In the genomic region with DNA sequence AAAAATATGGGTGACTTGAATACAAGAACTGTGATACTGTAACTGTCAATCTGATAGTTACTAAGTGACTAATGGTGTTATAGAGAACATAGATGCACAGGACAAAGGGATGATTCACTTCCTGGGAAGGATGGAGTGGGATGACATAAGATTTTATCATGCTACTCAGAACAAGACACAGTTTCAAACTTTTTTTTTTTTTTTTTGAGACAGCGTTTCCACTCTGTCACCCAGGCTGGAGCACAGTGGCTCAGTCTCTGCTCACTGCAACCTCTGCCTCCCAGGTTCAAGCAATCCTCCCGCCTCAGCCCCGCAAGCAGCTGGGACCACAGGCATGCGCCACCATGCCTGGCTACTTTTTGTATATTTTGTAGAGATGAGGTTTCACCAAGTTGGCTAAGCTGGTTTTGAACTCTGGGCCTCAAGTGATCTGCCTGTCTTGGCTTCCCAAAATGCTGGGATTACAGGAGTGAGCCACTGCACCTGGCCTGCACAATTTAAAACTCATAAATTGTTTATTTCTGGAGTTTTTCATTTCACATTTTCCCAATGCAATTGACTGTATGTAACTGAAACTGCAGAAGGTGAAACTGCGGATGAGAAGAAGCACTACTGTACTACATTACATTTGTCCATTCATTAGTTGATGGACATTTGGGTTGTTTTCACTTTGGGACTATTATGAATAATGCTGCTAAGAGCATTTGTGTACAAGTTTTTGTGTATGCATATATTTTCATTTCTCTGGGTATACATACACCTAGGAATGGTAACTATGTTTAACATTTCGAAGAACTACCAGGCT, we compare ENCODE assay signal across 9 cellular contexts. TPM values are rescaled to one million over a fixed set of nuclear protein-coding genes. Genes with fewer than 3 reads are reported as not detected.
DNase-seq lines count a peak whose midpoint lies in the region; ATAC-seq and TF ChIP-seq lines count a peak whose summit lies in the region.
"Had no signal": no experiment of that assay in that cellular context is flagged by ENCODE, and none has a peak within 500 bp of the region (broad histone marks: within the 10 kb centered on the region; RNA-seq: fewer than 3 reads in every experiment).

No MANE protein-coding gene starts in this region.

- DNase-seq in NK-92 treated with Interleukin-12 subunit alpha and Interleukin-12 subunit beta, amount 100 ng/mL, for 24 hours (lab: John Stamatoyannopoulos, UW): peak; percentile 11
- DNase-seq in NK-92 (lab: John Stamatoyannopoulos, UW; ENCODE audit: unreplicated experiment): no peak
- DNase-seq in activated CD4-positive, alpha-beta T cell treated with anti-CD3 and anti-CD28 coated beads, Interleukin-2, amount 50 U/mL, for 4 hours: peak; percentile 30 to 41
- DNase-seq in fibroblast of the conjunctiva (ENCODE audit: low read depth): peak; percentile 60
- DNase-seq in stimulated activated CD8-positive, alpha-beta memory T cell treated with anti-CD3 and anti-CD28 coated beads, Interleukin-7, amount 100 ng/mL, for 48 hours (ENCODE audit: extremely low read depth in 1 of 2, low read depth in 1 of 2): peak; percentile 21 to 57
- DNase-seq in hypothalamus (lab: John Stamatoyannopoulos, UW): no peak
- no peak for DNase-seq in CD8-positive, alpha-beta T cell

- H3K27me3 Mint-ChIP-seq in CD8-positive, alpha-beta T cell (ENCODE audit: low read depth): no peaks in the 10 kb centered on the region

- H3K27me3 ChIP-seq in CD8-positive, alpha-beta T cell (ENCODE audit: insufficient read depth, low read length): no peaks in the 10 kb centered on the region

- peaks cover 2% of the 10 kb centered on the region for H3K9me3 Mint-ChIP-seq in CD8-positive, alpha-beta T cell

- H3K27ac Mint-ChIP-seq in CD8-positive, alpha-beta T cell: no peak overlapping the region

- H3K9me3 ChIP-seq in CD8-positive, alpha-beta T cell (ENCODE audit: low read length): no peaks in the 10 kb centered on the region

- H3K36me3 ChIP-seq in CD8-positive, alpha-beta T cell (ENCODE audit: insufficient read depth, low read length): no peaks in the 10 kb centered on the region

- intact Hi-C loops in CD8-positive, alpha-beta T cell (cut with DNase I, micrococcal nuclease): no loop called here

- no peak overlapping the region for H3K4me3 ChIP-seq in CD8-positive, alpha-beta T cell (ENCODE audit: low read depth, low read length)

- H3K4me3 Mint-ChIP-seq in CD8-positive, alpha-beta T cell: no peak overlapping the region

- peaks cover 29% of the 10 kb centered on the region for H3K4me1 Mint-ChIP-seq in CD8-positive, alpha-beta T cell (ENCODE audit: low read depth)

- no peaks in the 10 kb centered on the region for H3K4me1 ChIP-seq in CD8-positive, alpha-beta T cell (ENCODE audit: insufficient read depth, low read length)

- no peak for TF ChIP-seq CTCF in CD8-positive, alpha-beta T cell (IDR thresholded peaks at IDR 0.05)

- H3K36me3 Mint-ChIP-seq in CD8-positive, alpha-beta T cell: no peaks in the 10 kb centered on the region

- ATAC-seq in GM18498 (IDR thresholded peaks at IDR 0.05; ENCODE audit: unreplicated experiment): no peak
- no peak for ATAC-seq in CD8-positive, alpha-beta T cell

- H3K27ac ChIP-seq in CD8-positive, alpha-beta T cell (ENCODE audit: low read depth, low read length): no peak overlapping the region

- CTCF ChIA-PET in CD8-positive, alpha-beta T cell (lab: Charles Lee): interaction anchor here (0.9 kb wide), 1 partner anchor 22 kb away, joined by 3 read pairs; no protein-coding TSS in a partner anchor

- POLR2A ChIA-PET in CD8-positive, alpha-beta T cell (lab: Charles Lee): no interaction called here

RNA-seq across cellular contexts. Expression of gene ADIPOQ, which starts 40.6 kb away (rescaled TPM):
- total RNA-seq in CD8-positive, alpha-beta T cell: not detected
- total RNA-seq: liver had no signal

RNA-seq across cellular contexts. Expression of gene ST6GAL1, which starts 47.2 kb away (rescaled TPM):
- total RNA-seq in CD8-positive, alpha-beta T cell: 10 to 100 TPM; 23.1 to 28.5 TPM

Comparison
In these comparisons a context has a peak if more than half of its experiments do, and no peak if none do; other contexts are left out.
1. DNase-seq: peak in NK-92 treated with Interleukin-12 subunit alpha and Interleukin-12 subunit beta, amount 100 ng/mL, for 24 hours (single experiment), activated CD4-positive, alpha-beta T cell treated with anti-CD3 and anti-CD28 coated beads, Interleukin-2, amount 50 U/mL, for 4 hours (2 of 2), fibroblast of the conjunctiva (single experiment) and stimulated activated CD8-positive, alpha-beta memory T cell treated with anti-CD3 and anti-CD28 coated beads, Interleukin-7, amount 100 ng/mL, for 48 hours (2 of 2); none in NK-92 (single experiment), hypothalamus (0 of 51) and CD8-positive, alpha-beta T cell (0 of 7).